In the genomic region with DNA sequence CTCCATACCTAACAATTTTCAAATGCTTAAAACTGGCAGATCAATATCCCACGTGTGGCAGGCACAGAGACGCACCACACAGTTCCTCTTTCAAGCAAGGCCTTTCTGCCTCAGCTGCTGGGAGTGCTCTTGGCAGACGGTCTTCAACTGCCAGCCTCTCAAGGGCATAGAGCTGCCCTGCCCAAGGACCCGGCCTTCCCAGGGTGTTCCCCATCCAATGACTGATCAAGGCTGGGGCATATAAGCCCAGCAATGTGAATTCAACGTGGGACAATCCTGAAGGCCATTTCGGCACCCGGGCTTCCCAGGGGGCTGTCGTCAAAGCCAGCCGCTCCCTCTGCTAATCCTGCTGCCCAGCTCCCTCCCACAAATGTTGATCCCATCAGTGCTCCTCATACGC, we compare ENCODE assay signal across 17 cellular contexts.
DNase-seq lines count a peak whose midpoint lies in the region; ATAC-seq and TF ChIP-seq lines count a peak whose summit lies in the region.
"Had no signal": no experiment of that assay in that cellular context is flagged by ENCODE, and none has a peak within 500 bp of the region (broad histone marks: within the 10 kb centered on the region; RNA-seq: fewer than 3 reads in every experiment).

No MANE protein-coding gene starts in this region.

- H3K9ac ChIP-seq in Loucy (ENCODE audit: low read depth, low read length, poor library complexity, severe bottlenecking) = peak overlapping the region; percentile 57

- H3K79me2 ChIP-seq in Loucy (ENCODE audit: insufficient read depth, low read length) = peaks cover 7% of the 10 kb centered on the region; the same call in 1 of the 2 replicates

- peaks cover 0 to 2% (median 0%) of the 10 kb centered on the region in 3 donors for H3K36me3 Mint-ChIP-seq in immature natural killer cell

- H3K36me3 ChIP-seq in Loucy (ENCODE audit: insufficient read depth, low read length) = no peaks in the 10 kb centered on the region
- H3K36me3 ChIP-seq: HAP-1, SJCRH30 had no signal

- H3K4me3 Mint-ChIP-seq in immature natural killer cell = no peak overlapping the region

- peaks cover 4% of the 10 kb centered on the region for H3F3A ChIP-seq in Loucy (ENCODE audit: low read depth)

- no peaks in the 10 kb centered on the region for H3K4me1 ChIP-seq in right cardiac atrium (ENCODE audit: control insufficient read depth, insufficient read depth, low read length)
- H3K4me1 ChIP-seq in Loucy (ENCODE audit: insufficient read depth, low read length, poor library complexity, severe bottlenecking) = peaks cover 38% of the 10 kb centered on the region

- no peaks in the 10 kb centered on the region for H3K9me3 ChIP-seq in right cardiac atrium (ENCODE audit: control insufficient read depth, low read length)
- H3K9me3 ChIP-seq in Loucy (ENCODE audit: insufficient read depth, low read depth, low read length) = no peaks in the 10 kb centered on the region
- H3K9me3 ChIP-seq: HAP-1, SJCRH30 had no signal

- no peaks in the 10 kb centered on the region for H4K20me1 ChIP-seq in Loucy (ENCODE audit: insufficient read depth, low read length, poor library complexity, severe bottlenecking)

- H3K9me3 Mint-ChIP-seq in immature natural killer cell = no peaks in the 10 kb centered on the region

- H3K27ac Mint-ChIP-seq in immature natural killer cell = peak overlapping the region; percentile 34 to 96 (median 88)

- no peak overlapping the region for H3K4me2 ChIP-seq in Loucy (ENCODE audit: low read depth, low read length, poor library complexity, severe bottlenecking)

- DNase-seq in left ventricle myocardium superior = no peak
- DNase-seq in right cardiac atrium = no peak
- DNase-seq in immature natural killer cell = no peak
- no peak for DNase-seq in NCI-H1092 treated with DMSO at 0.1 percent for 48 hours (lab: John Stamatoyannopoulos, UW)
- DNase-seq in glomerular visceral epithelial cell (ENCODE audit: extremely low spot score) = no peak
- no peak for DNase-seq in DMS153 (lab: John Stamatoyannopoulos, UW)
- DNase-seq: DMS79; NCI-H1436 treated with DMSO at 0.1 percent for 48 hours; NCI-H2081 treated with DMSO at 0.1 percent for 48 hours; NCI-H2227 treated with DMSO at 0.1 percent for 48 hours; NCI-H526; NK-92 treated with Interleukin-12 subunit alpha and Interleukin-12 subunit beta, amount 100 ng/mL, for 24 hours; OCI-M1; RPMI8226; SJCRH30 had no signal

- H3K9me2 ChIP-seq in Loucy (replicated peaks; ENCODE audit: low read depth, low read length) = no peaks in the 10 kb centered on the region

- H3K27me3 ChIP-seq in right cardiac atrium (ENCODE audit: control insufficient read depth, insufficient read depth) = no peaks in the 10 kb centered on the region
- H3K27me3 ChIP-seq in Loucy (ENCODE audit: insufficient read depth, low read length, poor library complexity, severe bottlenecking) = no peaks in the 10 kb centered on the region
- H3K27me3 ChIP-seq: SJCRH30 had no signal

- intact Hi-C loops in left ventricle myocardium superior (cut with micrococcal nuclease) (no loop called here), right cardiac atrium (cut with DNase I) (no loop called here)

- H3K27ac ChIP-seq in right cardiac atrium (ENCODE audit: low read length) = no peak overlapping the region
- H3K27ac ChIP-seq: SJCRH30 had no signal

- H3K27me3 Mint-ChIP-seq in immature natural killer cell (ENCODE audit: low read depth in 3 of 3) = peaks cover 0 to 3% (median 0%) of the 10 kb centered on the region in 3 donors

- ATAC-seq in left ventricle myocardium superior (peak; percentile 51), right cardiac atrium (no peak)

- TF ChIP-seq CTCF in Loucy (conservative IDR thresholded peaks at IDR 0.05; ENCODE audit: low read length) = no peak

- peaks cover 54 to 57% of the 10 kb centered on the region in 2 donors for H3K4me1 Mint-ChIP-seq in immature natural killer cell

- WGBS in right cardiac atrium = 91% methylated on average over 10 of the region's 10 CpGs

- H2AFZ ChIP-seq in Loucy (ENCODE audit: low read length) = no peak overlapping the region

- no peak overlapping the region for H3K4me3 ChIP-seq in right cardiac atrium (ENCODE audit: low read length)
- no peak overlapping the region for H3K4me3 ChIP-seq in Loucy (ENCODE audit: low read length, poor library complexity, severe bottlenecking)
- H3K4me3 ChIP-seq: HAP-1, SJCRH30 had no signal
